ENCODE assay signal across 8 cellular contexts in genomic region chr1:54355931-54356679, GRCh38. TPM values are rescaled to one million over a fixed set of nuclear protein-coding genes. Genes with fewer than 3 reads are reported as not detected.
A peak's percentile ranks its signal among the peaks of the same experiment; 100 is the strongest.
DNase-seq lines count a peak whose midpoint lies in the region; ATAC-seq and TF ChIP-seq lines count a peak whose summit lies in the region.

No MANE protein-coding gene starts in this region.

- H3K4me3 Mint-ChIP-seq in neural crest cell, result peak overlapping the region; percentile 17

- in situ Hi-C loops in KBM-7 (cut with MboI; ENCODE audit: low pct_unique_long_range_greater_than_20kb, low sequenced_read_pairs), result no loop called here

- peak overlapping the region; percentile 40 for H3K4me3 ChIP-seq in GM12875 (ENCODE audit: low read depth, low read length)

- H3K36me3 Mint-ChIP-seq in neural crest cell (ENCODE audit: low read depth), result no peaks in the 10 kb centered on the region

- H3K4me1 Mint-ChIP-seq in neural crest cell, result peaks cover 54% of the 10 kb centered on the region

- DNase-seq in KBM-7 (peak; percentile 75), amniotic epithelial cell (ENCODE audit: low read depth) (peak; percentile 75), neural crest cell (ENCODE audit: low read depth, low spot score) (no peak), EL (no peak), NCI-H1930 (lab: John Stamatoyannopoulos, UW) (no peak)
- DNase-seq in effector CD4-positive, alpha-beta T cell, result no peak

- H3K27me3 Mint-ChIP-seq in neural crest cell (ENCODE audit: low read depth), result no peaks in the 10 kb centered on the region

- no peak for TF ChIP-seq CTCF in GM12875 (IDR thresholded peaks at IDR 0.05; ENCODE audit: borderline replicate concordance, insufficient read depth, low read depth, low read length)
- TF ChIP-seq CTCF in neural crest cell (conservative IDR thresholded peaks at IDR 0.05), result no peak

- H3K27ac Mint-ChIP-seq in neural crest cell (ENCODE audit: unreplicated experiment), result peak overlapping the region; percentile 51

- H3K9me3 Mint-ChIP-seq in neural crest cell, result no peaks in the 10 kb centered on the region

- ATAC-seq in GM21447 (IDR thresholded peaks at IDR 0.05; ENCODE audit: unreplicated experiment), result no peak

RNA-seq across cellular contexts. Expression of gene SSBP3, which starts 50.1 kb away (rescaled TPM):
- 94.3 and 99.0 TPM in 2 replicates for total RNA-seq in neural crest cell

Comparison
In these comparisons a context has a peak if more than half of its experiments do, and no peak if none do; other contexts are left out.
1. DNase-seq: peak in KBM-7 (single experiment) and amniotic epithelial cell (single experiment); none in neural crest cell (single experiment), effector CD4-positive, alpha-beta T cell (single experiment), EL (single experiment) and NCI-H1930 (0 of 2).